Comparison of ENCODE assay signal across 8 cellular contexts in the genomic region with DNA sequence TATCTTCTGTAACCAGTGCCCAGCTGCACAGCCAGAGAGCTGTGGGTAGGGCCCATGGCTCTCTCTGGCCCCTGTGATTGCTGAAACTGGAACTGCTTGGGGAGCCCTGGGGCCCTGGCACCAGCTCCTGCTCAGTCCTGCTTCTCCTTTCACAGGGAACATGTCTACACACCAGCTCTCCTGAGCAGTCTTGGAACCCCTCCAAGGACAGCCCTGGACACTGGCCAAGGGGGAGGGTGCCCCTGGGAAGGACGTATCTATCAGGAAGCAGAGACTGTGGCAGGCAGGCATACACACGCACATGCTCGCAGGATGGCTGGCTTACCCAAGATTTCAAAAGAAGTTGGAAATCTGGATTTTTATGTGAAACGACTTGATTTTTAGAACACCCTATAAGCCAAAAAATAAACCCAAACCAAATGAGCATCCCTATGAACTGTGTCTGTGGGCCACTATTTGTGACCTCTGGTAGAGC. TPM values are rescaled to one million over a fixed set of nuclear protein-coding genes. Genes with fewer than 3 reads are reported as not detected.
DNase-seq lines count a peak whose midpoint lies in the region; ATAC-seq and TF ChIP-seq lines count a peak whose summit lies in the region.

No MANE protein-coding gene starts in this region.

- H3K36me3 Mint-ChIP-seq in chondrocyte (ENCODE audit: low read depth): no peaks in the 10 kb centered on the region

- DNase-seq in DMS53 (lab: John Stamatoyannopoulos, UW) (peak; percentile 87), LoVo (ENCODE audit: low spot score) (peak; percentile 76), SHP77 treated with DMSO at 0.1 percent for 48 hours (lab: John Stamatoyannopoulos, UW) (peak; percentile 75), chondrocyte (ENCODE audit: low spot score) (peak; percentile 98), left lobe of liver (ENCODE audit: low spot score) (peak; percentile 99), stromal cell of bone marrow (ENCODE audit: low read depth) (peak; percentile 65), GM19240 (ENCODE audit: insufficient read length, low spot score) (no peak)

- ATAC-seq in left lobe of liver: peak; percentile 70
- ATAC-seq in GM19023 (IDR thresholded peaks at IDR 0.05; ENCODE audit: unreplicated experiment): no peak

- no peaks in the 10 kb centered on the region for H3K9me3 Mint-ChIP-seq in chondrocyte (ENCODE audit: low read depth)

- H3K4me3 Mint-ChIP-seq in chondrocyte (ENCODE audit: unreplicated experiment): peak overlapping the region; percentile 51

- H3K27me3 Mint-ChIP-seq in chondrocyte (ENCODE audit: low read depth): no peaks in the 10 kb centered on the region

- peaks cover 82% of the 10 kb centered on the region for H3K4me1 Mint-ChIP-seq in chondrocyte (ENCODE audit: low read depth)

- peak overlapping the region; percentile 99 for H3K27ac Mint-ChIP-seq in chondrocyte (ENCODE audit: unreplicated experiment)

- no peak for TF ChIP-seq CTCF in chondrocyte (IDR thresholded peaks at IDR 0.05)

RNA-seq across cellular contexts. Expression of gene TRAF1, which starts 8.8 kb away (rescaled TPM):
- total RNA-seq in chondrocyte: 10.0 to 11.3 TPM (median 10.8 TPM) in 3 replicates
- 3.0 TPM for total RNA-seq in left lobe of liver

RNA-seq across cellular contexts. Expression of gene PHF19, which starts 58.4 kb away (rescaled TPM):
- total RNA-seq in chondrocyte (73.5 to 115 TPM (median 77.8 TPM) in 3 replicates), left lobe of liver (2.4 TPM)

Comparison
In these comparisons a context has a peak if more than half of its experiments do, and no peak if none do; other contexts are left out.
1. RNA of gene PHF19, which starts 58.4 kb away (total RNA-seq): 73.5 to 115 TPM in chondrocyte; 2.4 TPM in left lobe of liver (single experiment); every median in the first group is over 10 times any median in the second.